24 cellular contexts compared by ENCODE assay signal in genomic region chr6:155889405-155889804, GRCh38.
"Had no signal": no experiment of that assay in that cellular context is flagged by ENCODE, and none has a peak within 500 bp of the region (broad histone marks: within the 10 kb centered on the region; RNA-seq: fewer than 3 reads in every experiment).

No MANE protein-coding gene starts in this region.

- H3K9me3 ChIP-seq: adrenal gland, SK-N-SH had no signal

- H3K36me3 ChIP-seq: adrenal gland, WERI-Rb-1 had no signal

- ATAC-seq: activated CD4-positive, CD25-positive, alpha-beta regulatory T cell treated with anti-CD3 and anti-CD28 coated beads, Interleukin-2, amount 50 U/mL, for 24 hours; activated CD8-positive, alpha-beta T cell treated with anti-CD3 and anti-CD28 coated beads for 36 hours; Panc1; Right ventricle myocardium inferior had no signal

- H3K27ac Mint-ChIP-seq: activated CD8-positive, alpha-beta T cell treated with anti-CD3 and anti-CD28 coated beads for 36 hours; activated naive CD8-positive, alpha-beta T cell treated with anti-CD3 and anti-CD28 coated beads, Interleukin-2, amount 10 ng/mL, durations not matched to agents 7 days and 5 days had no signal

- H3K9me3 Mint-ChIP-seq: activated CD8-positive, alpha-beta T cell treated with anti-CD3 and anti-CD28 coated beads for 36 hours had no signal

- H3K27me3 Mint-ChIP-seq: activated CD8-positive, alpha-beta T cell treated with anti-CD3 and anti-CD28 coated beads for 36 hours; activated naive CD8-positive, alpha-beta T cell treated with anti-CD3 and anti-CD28 coated beads, Interleukin-2, amount 10 ng/mL, durations not matched to agents 7 days and 5 days had no signal

- H3K27ac ChIP-seq: adrenal gland, WERI-Rb-1 had no signal

- H3K27me3 ChIP-seq: adrenal gland had no signal

- H3K4me1 ChIP-seq: adrenal gland had no signal

- H3K4me3 ChIP-seq: adrenal gland had no signal

- H3K36me3 Mint-ChIP-seq: activated naive CD8-positive, alpha-beta T cell treated with anti-CD3 and anti-CD28 coated beads, Interleukin-2, amount 10 ng/mL, durations not matched to agents 7 days and 5 days had no signal

- DNase-seq: activated CD4-positive, alpha-beta T cell treated with anti-CD3 and anti-CD28 coated beads for 4 hours; activated CD8-positive, alpha-beta memory T cell treated with anti-CD3 and anti-CD28 coated beads, Interleukin-2, amount 50 U/mL, for 4 hours; activated CD8-positive, alpha-beta T cell treated with anti-CD3 and anti-CD28 coated beads for 36 hours; activated naive CD4-positive, alpha-beta T cell treated with anti-CD3 and anti-CD28 coated beads, Interleukin-2, amount 50 U/mL, for 16 hours; activated naive CD8-positive, alpha-beta T cell treated with anti-CD3 and anti-CD28 coated beads, Interleukin-2, amount 10 ng/mL, durations not matched to agents 7 days and 5 days; activated T-cell treated with anti-CD3 and anti-CD28 coated beads, Interleukin-2, amount 50 U/mL, for 1 hour; adrenal gland; anterior cingulate cortex; Kasumi-1; NCI-H1105; NCI-H1436; NCI-H1694 treated with DMSO at 0.1 percent for 48 hours; NCI-H2029 treated with DMSO at 0.1 percent for 48 hours; NCI-H510A treated with DMSO at 0.1 percent for 48 hours; NCI-H69; NK-92 treated with Interleukin-12 subunit alpha and Interleukin-12 subunit beta, amount 100 ng/mL, for 24 hours; OCI-M1; RPMI8226; SK-N-SH; T-helper 1 cell; WERI-Rb-1 had no signal

- H3K4me3 Mint-ChIP-seq: activated CD8-positive, alpha-beta T cell treated with anti-CD3 and anti-CD28 coated beads for 36 hours; activated naive CD8-positive, alpha-beta T cell treated with anti-CD3 and anti-CD28 coated beads, Interleukin-2, amount 10 ng/mL, durations not matched to agents 7 days and 5 days had no signal
